Comparison of ENCODE assay signal across 1 cellular context in genomic region chr4:61201562-61202099, GRCh38.
TF ChIP-seq lines count a peak whose summit lies in the region.

No MANE protein-coding gene starts in this region.

TF ChIP-seq in A549, 52 proteins besides CTCF, POLR2A, EP300 and RAD21 (continued from another document):
- TF ChIP-seq, protein P1, sequence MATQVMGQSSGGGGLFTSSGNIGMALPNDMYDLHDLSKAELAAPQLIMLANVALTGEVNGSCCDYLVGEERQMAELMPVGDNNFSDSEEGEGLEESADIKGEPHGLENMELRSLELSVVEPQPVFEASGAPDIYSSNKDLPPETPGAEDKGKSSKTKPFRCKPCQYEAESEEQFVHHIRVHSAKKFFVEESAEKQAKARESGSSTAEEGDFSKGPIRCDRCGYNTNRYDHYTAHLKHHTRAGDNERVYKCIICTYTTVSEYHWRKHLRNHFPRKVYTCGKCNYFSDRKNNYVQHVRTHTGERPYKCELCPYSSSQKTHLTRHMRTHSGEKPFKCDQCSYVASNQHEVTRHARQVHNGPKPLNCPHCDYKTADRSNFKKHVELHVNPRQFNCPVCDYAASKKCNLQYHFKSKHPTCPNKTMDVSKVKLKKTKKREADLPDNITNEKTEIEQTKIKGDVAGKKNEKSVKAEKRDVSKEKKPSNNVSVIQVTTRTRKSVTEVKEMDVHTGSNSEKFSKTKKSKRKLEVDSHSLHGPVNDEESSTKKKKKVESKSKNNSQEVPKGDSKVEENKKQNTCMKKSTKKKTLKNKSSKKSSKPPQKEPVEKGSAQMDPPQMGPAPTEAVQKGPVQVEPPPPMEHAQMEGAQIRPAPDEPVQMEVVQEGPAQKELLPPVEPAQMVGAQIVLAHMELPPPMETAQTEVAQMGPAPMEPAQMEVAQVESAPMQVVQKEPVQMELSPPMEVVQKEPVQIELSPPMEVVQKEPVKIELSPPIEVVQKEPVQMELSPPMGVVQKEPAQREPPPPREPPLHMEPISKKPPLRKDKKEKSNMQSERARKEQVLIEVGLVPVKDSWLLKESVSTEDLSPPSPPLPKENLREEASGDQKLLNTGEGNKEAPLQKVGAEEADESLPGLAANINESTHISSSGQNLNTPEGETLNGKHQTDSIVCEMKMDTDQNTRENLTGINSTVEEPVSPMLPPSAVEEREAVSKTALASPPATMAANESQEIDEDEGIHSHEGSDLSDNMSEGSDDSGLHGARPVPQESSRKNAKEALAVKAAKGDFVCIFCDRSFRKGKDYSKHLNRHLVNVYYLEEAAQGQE (IDR thresholded peaks at IDR 0.05): no peak
- no peak for TF ChIP-seq JUNB (IDR thresholded peaks at IDR 0.05)
- no peak for TF ChIP-seq ATOH8 (CRISPR knock-in tag; IDR thresholded peaks at IDR 0.05; ENCODE audit: low read depth)
- no peak for TF ChIP-seq HOXA7 (CRISPR knock-in tag; IDR thresholded peaks at IDR 0.05)
- TF ChIP-seq BCL3 (IDR thresholded peaks at IDR 0.05): no peak
- TF ChIP-seq PHF8 (IDR thresholded peaks at IDR 0.05; ENCODE audit: borderline replicate concordance, low read depth): no peak
TF ChIP-seq in A549: peak in this region for 0.
